8 cellular contexts compared by ENCODE assay signal in genomic region chr15:57375827-57376694, GRCh38. TPM values are rescaled to one million over a fixed set of nuclear protein-coding genes. Genes with fewer than 3 reads are reported as not detected.
DNase-seq lines count a peak whose midpoint lies in the region; ATAC-seq and TF ChIP-seq lines count a peak whose summit lies in the region.

TSS of gene CGNL1 (plus strand) at chr15:57376505. CDS start at chr15:57438000, 61,495 bp downstream.

- no peak within 1 kb of the TSS for H3K27ac Mint-ChIP-seq in activated naive CD4-positive, alpha-beta T cell treated with anti-CD3 and anti-CD28 coated beads for 36 hours

- H3K4me1 ChIP-seq in iPS DF 6.9 (ENCODE audit: control insufficient read depth, insufficient read depth, low read length) = peaks cover 3% of the 10 kb centered on the region

- H3K36me3 Mint-ChIP-seq in activated naive CD4-positive, alpha-beta T cell treated with anti-CD3 and anti-CD28 coated beads for 36 hours (ENCODE audit: low read depth) = no peaks in the 10 kb centered on the region

- no peaks in the 10 kb centered on the region for H3K9me3 ChIP-seq in iPS DF 6.9 (ENCODE audit: control insufficient read depth, insufficient read depth, low read length)

- peak; percentile 63 for ATAC-seq in sciatic nerve
- no peak for ATAC-seq in HG02678 (IDR thresholded peaks at IDR 0.05; ENCODE audit: unreplicated experiment)

- H3K36me3 ChIP-seq in iPS DF 6.9 (ENCODE audit: control insufficient read depth, insufficient read depth, low read length) = no peaks in the 10 kb centered on the region

- WGBS in iPS DF 6.9 (ENCODE audit: insufficient coverage, insufficient read length) = no CpG with 5 or more reads among the region's 76 CpGs

- H3K27me3 ChIP-seq in iPS DF 6.9 (ENCODE audit: control insufficient read depth, insufficient read depth, low read length) = no peaks in the 10 kb centered on the region

- in situ Hi-C loops in astrocyte of the cerebellum (cut with HindIII; ENCODE audit: low sequenced_read_pairs) = no loop called here

- intact Hi-C loops in activated naive CD4-positive, alpha-beta T cell treated with anti-CD3 and anti-CD28 coated beads for 36 hours (cut with micrococcal nuclease) = no loop called here
- intact Hi-C loops in sciatic nerve (cut with DNase I) = no loop called here

- CTCF ChIA-PET in activated naive CD4-positive, alpha-beta T cell treated with anti-CD3 and anti-CD28 coated beads for 36 hours (lab: Charles Lee) = no interaction called here

- H3K27me3 Mint-ChIP-seq in activated naive CD4-positive, alpha-beta T cell treated with anti-CD3 and anti-CD28 coated beads for 36 hours (ENCODE audit: low read depth) = peaks cover 42% of the 10 kb centered on the region

- no peak for TF ChIP-seq CTCF in astrocyte of the cerebellum (IDR thresholded peaks at IDR 0.05; ENCODE audit: low read depth, low read length, missing control alignments)

- no peaks in the 10 kb centered on the region for H3K9me3 Mint-ChIP-seq in activated naive CD4-positive, alpha-beta T cell treated with anti-CD3 and anti-CD28 coated beads for 36 hours

- H3K4me1 Mint-ChIP-seq in activated naive CD4-positive, alpha-beta T cell treated with anti-CD3 and anti-CD28 coated beads for 36 hours (ENCODE audit: low read depth) = peaks cover 11% of the 10 kb centered on the region

- DNase-seq in activated naive CD4-positive, alpha-beta T cell treated with anti-CD3 and anti-CD28 coated beads for 36 hours = no peak
- DNase-seq in activated naive CD4-positive, alpha-beta T cell treated with Interleukin-2 at 50 U/mL for 16 hours = no peak
- no peak for DNase-seq in astrocyte of the cerebellum (ENCODE audit: low read depth)
- DNase-seq in iPS DF 6.9 (ENCODE audit: low read depth, low spot score) = no peak
- peak; percentile 69 for DNase-seq in sciatic nerve (ENCODE audit: low spot score)
- DNase-seq in OCI-M1 (lab: John Stamatoyannopoulos, UW) = no peak
- no peak for DNase-seq in NCI-H1930 (lab: John Stamatoyannopoulos, UW)

- H3K4me3 ChIP-seq in astrocyte of the cerebellum (ENCODE audit: low read depth, low read length) (peak within 1 kb of the TSS; percentile 49), iPS DF 6.9 (ENCODE audit: low read length) (peak within 1 kb of the TSS; percentile 54; the same call in 1 of the 2 replicates)

- peak within 1 kb of the TSS; percentile 55 for H3K4me3 Mint-ChIP-seq in activated naive CD4-positive, alpha-beta T cell treated with anti-CD3 and anti-CD28 coated beads for 36 hours

- H3K27ac ChIP-seq in iPS DF 6.9 (ENCODE audit: low read length) = no peak within 1 kb of the TSS

RNA-seq across cellular contexts. Expression of gene CGNL1, which starts in this region (rescaled TPM):
- total RNA-seq in activated naive CD4-positive, alpha-beta T cell treated with anti-CD3 and anti-CD28 coated beads for 36 hours = not detected
- 38.1 TPM for total RNA-seq in sciatic nerve

Comparison
In these comparisons a context has a peak if more than half of its experiments do, and no peak if none do; other contexts are left out.
1. RNA of gene CGNL1 (total RNA-seq): 38.1 TPM in sciatic nerve (single experiment); not detected in activated naive CD4-positive, alpha-beta T cell treated with anti-CD3 and anti-CD28 coated beads for 36 hours; every median in the first group is over 10 times any median in the second.